In the genomic region with DNA sequence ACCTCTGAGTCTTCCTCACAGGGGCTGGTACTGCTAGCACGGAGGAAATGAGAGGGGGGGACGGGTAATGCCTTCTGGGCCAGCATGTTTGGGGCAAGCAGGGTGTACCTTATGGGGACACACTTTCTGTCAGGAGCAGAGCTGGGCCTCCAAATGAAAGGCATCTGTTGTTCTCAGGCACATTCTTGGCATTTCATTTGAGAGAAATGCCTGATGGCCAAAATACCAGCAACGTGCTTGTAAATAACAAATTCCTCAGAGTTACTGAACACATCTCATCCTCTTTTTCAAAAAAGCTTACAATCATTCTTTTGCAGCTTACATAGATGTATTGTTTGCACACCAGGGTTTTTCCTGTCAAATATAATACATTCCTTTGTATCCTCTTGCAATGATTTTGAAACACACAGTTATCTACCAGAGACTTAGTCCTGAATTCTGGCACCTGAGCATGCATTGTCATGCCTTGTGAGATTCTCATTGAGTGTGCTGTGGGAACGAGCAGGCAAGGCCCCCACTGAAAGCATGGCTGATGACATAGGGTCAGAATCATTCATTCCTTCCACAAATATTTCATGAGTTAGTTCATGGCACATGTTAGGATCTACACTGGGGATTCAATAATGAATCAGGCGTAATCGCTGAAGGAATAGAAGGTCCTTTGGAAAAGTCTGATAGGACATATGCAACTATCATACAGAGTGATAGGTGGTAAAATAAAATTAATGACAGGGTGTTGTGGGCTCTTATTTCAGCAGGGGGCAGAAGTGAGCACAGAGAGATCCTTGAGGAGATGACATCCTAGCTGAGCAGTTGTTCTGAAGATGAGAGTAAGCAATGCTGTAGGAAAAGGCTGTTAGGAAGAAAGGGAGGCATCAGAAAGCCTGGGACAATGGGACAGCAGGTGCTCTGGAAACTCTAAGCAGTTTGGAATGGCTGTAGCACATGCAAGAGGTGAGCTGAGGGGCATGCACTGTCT, we compare ENCODE assay signal across 8 cellular contexts.
A peak's percentile ranks its signal among the peaks of the same experiment; 100 is the strongest.
DNase-seq lines count a peak whose midpoint lies in the region; ATAC-seq and TF ChIP-seq lines count a peak whose summit lies in the region.

No MANE protein-coding gene starts in this region.

- TF ChIP-seq CTCF in PC-9 (conservative IDR thresholded peaks at IDR 0.05) (peak; percentile 77), foreskin fibroblast (IDR thresholded peaks at IDR 0.05; ENCODE audit: low read depth, low read length) (peak; percentile 61)

- H3K27me3 ChIP-seq in PC-9 (ENCODE audit: insufficient read depth, low read depth): no peaks in the 10 kb centered on the region

- no peak overlapping the region for H2AFZ ChIP-seq in PC-9

- no peaks in the 10 kb centered on the region for H4K20me1 ChIP-seq in PC-9 (ENCODE audit: insufficient read depth)

- no TSS peak for BruUV-seq in PC-9 (replicated peaks; lab: Mats Ljungman, UMichigan)

- no peak overlapping the region for H3K27ac ChIP-seq in PC-9

- H3K4me1 Mint-ChIP-seq in activated CD4-positive, alpha-beta T cell treated with anti-CD3 and anti-CD28 coated beads, Interleukin-2, amount 10 ng/mL, durations not matched to agents 7 days and 5 days: no peaks in the 10 kb centered on the region
- H3K4me1 Mint-ChIP-seq in activated CD4-positive, alpha-beta T cell treated with anti-CD3 and anti-CD28 coated beads, Interleukin-2, amount 10 ng/mL, durations not matched to agents 24 days and 14 days: no peaks in the 10 kb centered on the region

- CTCF ChIA-PET in activated CD4-positive, alpha-beta T cell treated with anti-CD3 and anti-CD28 coated beads, Interleukin-2, amount 10 ng/mL, durations not matched to agents 7 days and 5 days (lab: Charles Lee): no interaction called here
- CTCF ChIA-PET in PC-9 (lab: Charles Lee): no interaction called here

- intact Hi-C loops in activated CD4-positive, alpha-beta T cell treated with anti-CD3 and anti-CD28 coated beads, Interleukin-2, amount 10 ng/mL, durations not matched to agents 24 days and 14 days (cut with micrococcal nuclease): no loop called here
- intact Hi-C loops in PC-9 (cut with micrococcal nuclease; ENCODE audit: unreplicated experiment): no loop called here

- no peak overlapping the region for H3K27ac Mint-ChIP-seq in activated CD4-positive, alpha-beta T cell treated with anti-CD3 and anti-CD28 coated beads, Interleukin-2, amount 10 ng/mL, durations not matched to agents 7 days and 5 days
- H3K27ac Mint-ChIP-seq in activated CD4-positive, alpha-beta T cell treated with anti-CD3 and anti-CD28 coated beads, Interleukin-2, amount 10 ng/mL, durations not matched to agents 24 days and 14 days: no peak overlapping the region

- no peak overlapping the region for H3K4me3 Mint-ChIP-seq in activated CD4-positive, alpha-beta T cell treated with anti-CD3 and anti-CD28 coated beads, Interleukin-2, amount 10 ng/mL, durations not matched to agents 7 days and 5 days
- H3K4me3 Mint-ChIP-seq in activated CD4-positive, alpha-beta T cell treated with anti-CD3 and anti-CD28 coated beads, Interleukin-2, amount 10 ng/mL, durations not matched to agents 24 days and 14 days: no peak overlapping the region

- ATAC-seq in GM19463 (IDR thresholded peaks at IDR 0.05; ENCODE audit: unreplicated experiment): no peak

- no peaks in the 10 kb centered on the region for H3K9me3 ChIP-seq in PC-9 (ENCODE audit: insufficient read depth, low read depth)

- H3K9me3 Mint-ChIP-seq in activated CD4-positive, alpha-beta T cell treated with anti-CD3 and anti-CD28 coated beads, Interleukin-2, amount 10 ng/mL, durations not matched to agents 7 days and 5 days: no peaks in the 10 kb centered on the region
- no peaks in the 10 kb centered on the region for H3K9me3 Mint-ChIP-seq in activated CD4-positive, alpha-beta T cell treated with anti-CD3 and anti-CD28 coated beads, Interleukin-2, amount 10 ng/mL, durations not matched to agents 24 days and 14 days

- H3K4me2 ChIP-seq in PC-9: no peak overlapping the region

- H3K4me3 ChIP-seq in PC-9: no peak overlapping the region
- no peak overlapping the region for H3K4me3 ChIP-seq in foreskin fibroblast (ENCODE audit: low read depth in 1 of 2, low read length in 2 of 2)

- H3K36me3 Mint-ChIP-seq in activated CD4-positive, alpha-beta T cell treated with anti-CD3 and anti-CD28 coated beads, Interleukin-2, amount 10 ng/mL, durations not matched to agents 7 days and 5 days (ENCODE audit: low read depth): no peaks in the 10 kb centered on the region
- H3K36me3 Mint-ChIP-seq in activated CD4-positive, alpha-beta T cell treated with anti-CD3 and anti-CD28 coated beads, Interleukin-2, amount 10 ng/mL, durations not matched to agents 24 days and 14 days (ENCODE audit: low read depth): no peaks in the 10 kb centered on the region

- H3K9me2 ChIP-seq in PC-9 (ENCODE audit: insufficient read depth): no peaks in the 10 kb centered on the region

- DNase-seq in activated CD4-positive, alpha-beta T cell treated with anti-CD3 and anti-CD28 coated beads, Interleukin-2, amount 10 ng/mL, durations not matched to agents 7 days and 5 days: peak; percentile 10
- DNase-seq in activated CD4-positive, alpha-beta T cell treated with anti-CD3 and anti-CD28 coated beads, Interleukin-2, amount 10 ng/mL, durations not matched to agents 24 days and 14 days: no peak
- peak in 1 of 2 experiments; percentile 66 for DNase-seq in PC-9
- peak; percentile 23 to 63 for DNase-seq in foreskin fibroblast
- DNase-seq in stimulated activated CD8-positive, alpha-beta memory T cell treated with anti-CD3 and anti-CD28 coated beads, Interleukin-4, amount 100 ng/mL, for 48 hours: peak; percentile 40
- DNase-seq in NK-92 treated with Interleukin-12 subunit alpha and Interleukin-12 subunit beta, amount 100 ng/mL, for 24 hours (lab: John Stamatoyannopoulos, UW): no peak
- DNase-seq in NCI-H2171 (lab: John Stamatoyannopoulos, UW): no peak

- H3K36me3 ChIP-seq in PC-9 (ENCODE audit: low read depth): no peaks in the 10 kb centered on the region

- no peaks in the 10 kb centered on the region for H3K79me2 ChIP-seq in PC-9 (ENCODE audit: low read depth)

- no peaks in the 10 kb centered on the region for H3F3A ChIP-seq in PC-9 (ENCODE audit: insufficient read depth, low read depth)

- POLR2A ChIA-PET in activated CD4-positive, alpha-beta T cell treated with anti-CD3 and anti-CD28 coated beads, Interleukin-2, amount 10 ng/mL, durations not matched to agents 7 days and 5 days (lab: Charles Lee): no interaction called here
- POLR2A ChIA-PET in PC-9 (lab: Charles Lee; ENCODE audit: unreplicated experiment): no interaction called here

- H3K4me1 ChIP-seq in PC-9 (replicated peaks; ENCODE audit: insufficient read depth): no peaks in the 10 kb centered on the region

- H3K27me3 Mint-ChIP-seq in activated CD4-positive, alpha-beta T cell treated with anti-CD3 and anti-CD28 coated beads, Interleukin-2, amount 10 ng/mL, durations not matched to agents 7 days and 5 days: peaks cover 3% of the 10 kb centered on the region
- H3K27me3 Mint-ChIP-seq in activated CD4-positive, alpha-beta T cell treated with anti-CD3 and anti-CD28 coated beads, Interleukin-2, amount 10 ng/mL, durations not matched to agents 24 days and 14 days: no peaks in the 10 kb centered on the region

Comparison
In these comparisons a context has a peak if more than half of its experiments do, and no peak if none do; other contexts are left out.
1. DNase-seq: peak in activated CD4-positive, alpha-beta T cell treated with anti-CD3 and anti-CD28 coated beads, Interleukin-2, amount 10 ng/mL, durations not matched to agents 7 days and 5 days (single experiment), foreskin fibroblast (2 of 2) and stimulated activated CD8-positive, alpha-beta memory T cell treated with anti-CD3 and anti-CD28 coated beads, Interleukin-4, amount 100 ng/mL, for 48 hours (single experiment); none in activated CD4-positive, alpha-beta T cell treated with anti-CD3 and anti-CD28 coated beads, Interleukin-2, amount 10 ng/mL, durations not matched to agents 24 days and 14 days (single experiment), NK-92 treated with Interleukin-12 subunit alpha and Interleukin-12 subunit beta, amount 100 ng/mL, for 24 hours (single experiment) and NCI-H2171 (single experiment).